2 cellular contexts compared by ENCODE assay signal in genomic region chrX:151704023-151704663, GRCh38.
TF ChIP-seq lines count a peak whose summit lies in the region.

No MANE protein-coding gene starts in this region.

TF ChIP-seq in SK-N-SH treated with all-trans-retinoic acid at 6 μM for 48 hours, 23 proteins besides CTCF, POLR2A, EP300 and RAD21:
- TF ChIP-seq ARNTL (CRISPR knock-in tag; IDR thresholded peaks at IDR 0.05; ENCODE audit: borderline replicate concordance, low read depth), result no peak
- TF ChIP-seq CSRNP3 (CRISPR knock-in tag; IDR thresholded peaks at IDR 0.05), result no peak
- no peak for TF ChIP-seq ISL1 (CRISPR knock-in tag; IDR thresholded peaks at IDR 0.05)
- no peak for TF ChIP-seq ESRRG (CRISPR knock-in tag; IDR thresholded peaks at IDR 0.05)
- TF ChIP-seq ZNF565 (CRISPR knock-in tag; conservative IDR thresholded peaks at IDR 0.05; ENCODE audit: low read depth), result no peak
- TF ChIP-seq PATZ1 (CRISPR knock-in tag; IDR thresholded peaks at IDR 0.05; ENCODE audit: borderline replicate concordance), result no peak
- TF ChIP-seq GLIS3 (CRISPR knock-in tag; IDR thresholded peaks at IDR 0.05), result no peak
- no peak for TF ChIP-seq BACH2 (CRISPR knock-in tag; IDR thresholded peaks at IDR 0.05; ENCODE audit: borderline replicate concordance)
- TF ChIP-seq CREB5 (CRISPR knock-in tag; IDR thresholded peaks at IDR 0.05; ENCODE audit: low read depth), result no peak
- TF ChIP-seq RARB (CRISPR knock-in tag; IDR thresholded peaks at IDR 0.05), result no peak
- no peak for TF ChIP-seq TOX (CRISPR knock-in tag; IDR thresholded peaks at IDR 0.05; ENCODE audit: borderline replicate concordance)
- no peak for TF ChIP-seq TCF4 (CRISPR knock-in tag; IDR thresholded peaks at IDR 0.05; ENCODE audit: borderline replicate concordance)
- TF ChIP-seq ZFP3 (CRISPR knock-in tag; IDR thresholded peaks at IDR 0.05), result no peak
- TF ChIP-seq ZNF8 (CRISPR knock-in tag; IDR thresholded peaks at IDR 0.05), result no peak
- no peak for TF ChIP-seq PPARA (CRISPR knock-in tag; IDR thresholded peaks at IDR 0.05; ENCODE audit: borderline replicate concordance)
- TF ChIP-seq OSR1 (CRISPR knock-in tag; IDR thresholded peaks at IDR 0.05), result no peak
- no peak for TF ChIP-seq CSDC2 (CRISPR knock-in tag; IDR thresholded peaks at IDR 0.05)
TF ChIP-seq in SK-N-SH treated with all-trans-retinoic acid at 6 μM for 48 hours: peak in this region for 0.

TF ChIP-seq in SK-N-SH, 30 proteins besides CTCF, POLR2A, EP300 and RAD21:
- TF ChIP-seq GABPA (IDR thresholded peaks at IDR 0.05; ENCODE audit: low read depth) (no peak), MEF2A (IDR thresholded peaks at IDR 0.05; ENCODE audit: borderline replicate concordance, low read depth) (no peak), TCF12 (IDR thresholded peaks at IDR 0.05) (no peak), EZH2phosphoT487 (IDR thresholded peaks at IDR 0.05; ENCODE audit: borderline replicate concordance, low read depth) (no peak), FOXM1 (IDR thresholded peaks at IDR 0.05; ENCODE audit: low read depth) (no peak), RCOR1 (IDR thresholded peaks at IDR 0.05; ENCODE audit: low read length) (no peak), SIN3A (IDR thresholded peaks at IDR 0.05; ENCODE audit: borderline replicate concordance, low read depth, low read length) (no peak), REST (IDR thresholded peaks at IDR 0.05; ENCODE audit: low read depth, low read length) (no peak)
